31 cellular contexts compared by ENCODE assay signal in the genomic region with DNA sequence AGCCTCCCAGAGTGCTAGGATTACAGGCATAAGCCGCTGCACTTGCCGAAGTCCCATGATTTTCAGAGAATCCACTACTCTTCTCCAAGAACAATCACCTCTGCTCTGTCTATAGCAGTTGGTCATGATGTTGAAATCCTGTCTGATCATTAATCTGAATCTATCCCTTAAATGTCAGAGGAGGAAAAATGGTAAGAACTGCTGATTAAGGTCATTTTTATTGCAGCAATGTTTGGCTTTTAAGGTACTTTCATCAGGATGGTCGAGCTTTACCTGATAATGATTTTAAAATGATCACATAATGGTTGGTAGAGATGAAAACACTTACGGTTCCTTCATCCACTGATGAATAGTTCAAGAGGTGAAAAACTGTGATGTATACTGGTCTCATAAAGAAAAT.
"Had no signal": no experiment of that assay in that cellular context is flagged by ENCODE, and none has a peak within 500 bp of the region (broad histone marks: within the 10 kb centered on the region; RNA-seq: fewer than 3 reads in every experiment).

No MANE protein-coding gene starts in this region.

- H3K9ac ChIP-seq: neural progenitor cell, parathyroid adenoma had no signal

- H3K36me3 ChIP-seq: neural progenitor cell, ovary, spleen, suprapubic skin, tibial artery, transverse colon, upper lobe of right lung, uterus had no signal

- ATAC-seq: naive thymus-derived CD4-positive, alpha-beta T cell; natural killer cell; psoas muscle; right cardiac atrium; sciatic nerve; stimulated activated memory B cell treated with anti-CD40 and anti-IgM and Interleukin-4, amounts not matched to agents 10 μg/mL and 1 μg/mL and 100 μg/mL, for 72 hours; stimulated activated naive CD8-positive, alpha-beta T cell treated with anti-CD3 and anti-CD28 coated beads, Interleukin-15, amount 100 ng/mL, for 72 hours; stimulated activated naive CD8-positive, alpha-beta T cell treated with anti-CD3 and anti-CD28 coated beads, Interleukin-15, Interleukin-2, amounts not matched to agents 100 U/mL and 50 U/mL, for 24 hours; upper lobe of right lung had no signal

- H3K27ac ChIP-seq: neural progenitor cell, ovary, parathyroid adenoma, psoas muscle, skin epidermis, spleen, suprapubic skin, testis, tibial artery, transverse colon, upper lobe of right lung, uterus had no signal

- H3K4me3 ChIP-seq: neural progenitor cell, ovary, psoas muscle, skin epidermis, smooth muscle cell, spleen, suprapubic skin, testis, tibial artery, transverse colon, upper lobe of right lung, uterus had no signal

- H3K27me3 Mint-ChIP-seq: naive thymus-derived CD4-positive, alpha-beta T cell; progenitor cell of endocrine pancreas; stimulated activated memory B cell treated with anti-CD40 and anti-IgM and Interleukin-4, amounts not matched to agents 10 μg/mL and 1 μg/mL and 100 μg/mL, for 72 hours; stimulated activated naive CD8-positive, alpha-beta T cell treated with anti-CD3 and anti-CD28 coated beads, Interleukin-15, amount 100 ng/mL, for 72 hours; type B pancreatic cell had no signal

- H3K9me3 Mint-ChIP-seq: type B pancreatic cell had no signal

- H2AFZ ChIP-seq: neural progenitor cell, parathyroid adenoma had no signal

- H3K36me3 Mint-ChIP-seq: naive thymus-derived CD4-positive, alpha-beta T cell; natural killer cell; neural progenitor cell; stimulated activated memory B cell treated with anti-CD40 and anti-IgM and Interleukin-4, amounts not matched to agents 10 μg/mL and 1 μg/mL and 100 μg/mL, for 72 hours; type B pancreatic cell had no signal

- H3K9me3 ChIP-seq: ovary, psoas muscle, suprapubic skin, testis, transverse colon, uterus had no signal

- H3K79me2 ChIP-seq: parathyroid adenoma had no signal

- H3K4me1 ChIP-seq: neural progenitor cell, parathyroid adenoma, psoas muscle, spleen, suprapubic skin, testis, tibial artery, transverse colon, upper lobe of right lung, uterus had no signal

- H3K4me1 Mint-ChIP-seq: naive thymus-derived CD4-positive, alpha-beta T cell; natural killer cell; nephron; neural progenitor cell; stimulated activated memory B cell treated with anti-CD40 and anti-IgM and Interleukin-4, amounts not matched to agents 10 μg/mL and 1 μg/mL and 100 μg/mL, for 72 hours; stimulated activated naive CD8-positive, alpha-beta T cell treated with anti-CD3 and anti-CD28 coated beads, Interleukin-15, amount 100 ng/mL, for 72 hours had no signal

- H3K27me3 ChIP-seq: neural progenitor cell, ovary, spleen, suprapubic skin, testis, tibial artery, transverse colon, upper lobe of right lung, uterus had no signal

- H3K4me2 ChIP-seq: neural progenitor cell, smooth muscle cell had no signal

- H3K4me3 Mint-ChIP-seq: naive thymus-derived CD4-positive, alpha-beta T cell; natural killer cell; nephron; neural progenitor cell; stimulated activated memory B cell treated with anti-CD40 and anti-IgM and Interleukin-4, amounts not matched to agents 10 μg/mL and 1 μg/mL and 100 μg/mL, for 72 hours; stimulated activated naive CD8-positive, alpha-beta T cell treated with anti-CD3 and anti-CD28 coated beads, Interleukin-15, amount 100 ng/mL, for 72 hours; type B pancreatic cell had no signal

- H3K27ac Mint-ChIP-seq: naive thymus-derived CD4-positive, alpha-beta T cell; natural killer cell; nephron; neural progenitor cell; progenitor cell of endocrine pancreas; stimulated activated memory B cell treated with anti-CD40 and anti-IgM and Interleukin-4, amounts not matched to agents 10 μg/mL and 1 μg/mL and 100 μg/mL, for 72 hours; stimulated activated naive CD8-positive, alpha-beta T cell treated with anti-CD3 and anti-CD28 coated beads, Interleukin-15, amount 100 ng/mL, for 72 hours; type B pancreatic cell had no signal

- DNase-seq: naive thymus-derived CD4-positive, alpha-beta T cell; natural killer cell; occipital lobe; ovary; psoas muscle; right cardiac atrium; spleen; stimulated activated CD4-positive, alpha-beta T cell treated with anti-CD3 and anti-CD28 coated beads, Interleukin-12 subunit alpha, Interleukin-12 subunit beta, amount 100 ng/mL, for 4 hours; stimulated activated CD4-positive, alpha-beta T cell treated with anti-CD3 and anti-CD28 coated beads, Interleukin-1b, Interleukin-23, amount 100 ng/mL, for 48 hours; stimulated activated CD4-positive, alpha-beta T cell treated with anti-CD3 and anti-CD28 coated beads, Interleukin-4, amount 100 ng/mL, for 1 hour; stimulated activated CD4-positive, alpha-beta T cell treated with anti-CD3 and anti-CD28 coated beads, Interleukin-4, amount 100 ng/mL, for 4 hours; stimulated activated CD8-positive, alpha-beta memory T cell treated with anti-CD3 and anti-CD28 coated beads, Interleukin-4, amount 100 ng/mL, for 48 hours; stimulated activated naive CD4-positive, alpha-beta T cell; stimulated activated naive CD8-positive, alpha-beta T cell treated with anti-CD3 and anti-CD28 coated beads, Interleukin-15, amount 100 ng/mL, for 72 hours; stimulated activated naive CD8-positive, alpha-beta T cell treated with anti-CD3 and anti-CD28 coated beads, Interleukin-15, Interleukin-2, amounts not matched to agents 100 U/mL and 50 U/mL, for 24 hours; substantia nigra; testis; tibial artery; transverse colon; upper lobe of right lung; uterus had no signal
